17 cellular contexts compared by ENCODE assay signal in genomic region chr1:33608825-33609400, GRCh38.
DNase-seq lines count a peak whose midpoint lies in the region; ATAC-seq, FAIRE-seq and TF ChIP-seq lines count a peak whose summit lies in the region.
"Had no signal": no experiment of that assay in that cellular context is flagged by ENCODE, and none has a peak within 500 bp of the region (broad histone marks: within the 10 kb centered on the region; RNA-seq: fewer than 3 reads in every experiment).

No MANE protein-coding gene starts in this region.

- no TSS peak for BruUV-seq in HepG2 (replicated peaks; lab: Mats Ljungman, UMichigan)

- FAIRE-seq in HepG2 (lab: Jason Lieb, UNC), result no peak
- FAIRE-seq: A549, GM12878, H1 had no signal

- in situ Hi-C loops in HepG2 (cut with HindIII; ENCODE audit: extremely low pct_ligation_motif_present, low pct_unique_long_range_greater_than_20kb), result no loop called here

- H3K4me1 ChIP-seq in HepG2 (ENCODE audit: insufficient read depth, low read length), result no peaks in the 10 kb centered on the region
- no peaks in the 10 kb centered on the region for H3K4me1 ChIP-seq in right lobe of liver
- no peaks in the 10 kb centered on the region for H3K4me1 ChIP-seq in neuronal stem cell (ENCODE audit: control insufficient read depth in 2 of 2, insufficient read depth in 1 of 2, low read depth in 1 of 2, low read length in 2 of 2)
- H3K4me1 ChIP-seq in uterus, result no peaks in the 10 kb centered on the region
- H3K4me1 ChIP-seq: A549 had no signal

- H3K27me3 ChIP-seq in HepG2 (ENCODE audit: control insufficient read depth in 1 of 2, insufficient read depth in 2 of 2, low read length in 2 of 2) (peaks cover 2 to 46% of the 10 kb centered on the region in 2 experiments), right lobe of liver (no peaks in the 10 kb centered on the region), neuronal stem cell (ENCODE audit: control insufficient read depth in 3 of 3, insufficient read depth in 3 of 3, low read depth in 1 of 3, low read length in 3 of 3) (peaks cover 0 to 34% (median 0%) of the 10 kb centered on the region in 3 experiments), uterus (no peaks in the 10 kb centered on the region)
- H3K27me3 ChIP-seq: BLaER1 had no signal

- H3K27ac ChIP-seq in HepG2 (ENCODE audit: extremely low read length, insufficient read depth, low read length) (no peak overlapping the region), right lobe of liver (no peak overlapping the region), neuronal stem cell (replicated peaks; ENCODE audit: low read length) (no peak overlapping the region), uterus (no peak overlapping the region)
- H3K27ac ChIP-seq: 22Rv1, A549, BLaER1 had no signal

- H4K91ac ChIP-seq in neuronal stem cell (ENCODE audit: low read depth, low read length, poor library complexity), result no peak overlapping the region

- H2AFZ ChIP-seq in HepG2 (ENCODE audit: low read length), result no peak overlapping the region
- no peak overlapping the region for H2AFZ ChIP-seq in neuronal stem cell (ENCODE audit: low read length)

- no peaks in the 10 kb centered on the region for H3K79me1 ChIP-seq in neuronal stem cell (ENCODE audit: low read depth, low read length)

- no peak overlapping the region for H2BK5ac ChIP-seq in neuronal stem cell (ENCODE audit: low read length)

- peak; percentile 18 for DNase-seq in DMS53 (lab: John Stamatoyannopoulos, UW)
- no peak for DNase-seq in DMS53 treated with DMSO at 0.1 percent for 48 hours (lab: John Stamatoyannopoulos, UW; ENCODE audit: unreplicated experiment)
- no peak for DNase-seq in HepG2 (ENCODE audit: low spot score)
- no peak for DNase-seq in right lobe of liver
- no peak for DNase-seq in neuronal stem cell (ENCODE audit: low spot score)
- no peak for DNase-seq in uterus
- DNase-seq: CD4-positive, alpha-beta memory T cell; DMS153; DND-41; EL; H9 had no signal

- ATAC-seq in HepG2, result no peak
- no peak for ATAC-seq in right lobe of liver
- ATAC-seq in GM19397 (IDR thresholded peaks at IDR 0.05; ENCODE audit: unreplicated experiment), result no peak
- ATAC-seq: A549, GM12878 had no signal

- no peak for TF ChIP-seq RAD21 in HepG2 (CRISPR knock-in tag; IDR thresholded peaks at IDR 0.05)

- CTCF ChIA-PET in HepG2 (lab: Yijun Ruan, JAX; ENCODE audit: low intra/inter-chr PET ratio, low total read pairs), result no interaction called here

- intact Hi-C loops in HepG2 (cut with micrococcal nuclease; ENCODE audit: unreplicated experiment) (no loop called here), right lobe of liver (cut with DNase I) (no loop called here), uterus (cut with DNase I; ENCODE audit: low total_unique reads) (no loop called here)

- H3K4me2 ChIP-seq in HepG2 (ENCODE audit: low read depth, low read length) (no peak overlapping the region), neuronal stem cell (ENCODE audit: insufficient read depth, low read length, poor library complexity, severe bottlenecking) (no peak overlapping the region)
- H3K4me2 ChIP-seq: A549, BLaER1 had no signal

- no peak overlapping the region for H3K14ac ChIP-seq in neuronal stem cell (ENCODE audit: low read length)

- H4K8ac ChIP-seq in neuronal stem cell (ENCODE audit: low read depth, low read length), result no peak overlapping the region

- H2BK120ac ChIP-seq in neuronal stem cell (ENCODE audit: low read depth, low read length), result no peak overlapping the region

- 30% methylated on average over 3 of the region's 9 CpGs for WGBS in HepG2 (ENCODE audit: low lambda C conversion rate)
- WGBS in right lobe of liver (ENCODE audit: insufficient coverage, low coverage, low lambda C conversion rate, missing lambda C conversion rate), result 56% methylated on average over 2 of the region's 9 CpGs
- no CpG with 5 or more reads among the region's 9 CpGs for WGBS in neuronal stem cell (ENCODE audit: extremely low coverage in 2 of 2, insufficient read length in 2 of 2, insufficient replicate concordance in 1 of 2), 2 donors

- no peaks in the 10 kb centered on the region for H3K79me2 ChIP-seq in HepG2 (ENCODE audit: insufficient read depth, low read length)

- POLR2A ChIA-PET in HepG2 (lab: Yijun Ruan, JAX), result no interaction called here

- H3K9me3 ChIP-seq in HepG2 (ENCODE audit: low read length), result no peaks in the 10 kb centered on the region
- no peaks in the 10 kb centered on the region for H3K9me3 ChIP-seq in right lobe of liver
- no peaks in the 10 kb centered on the region for H3K9me3 ChIP-seq in neuronal stem cell (replicated peaks in 1 of 2; ENCODE audit: control insufficient read depth in 2 of 2, insufficient read depth in 1 of 2, low read depth in 1 of 2, low read length in 2 of 2)
- no peaks in the 10 kb centered on the region for H3K9me3 ChIP-seq in uterus
- H3K9me3 ChIP-seq: A549, BLaER1 had no signal

- TF ChIP-seq EP300 in HepG2 (IDR thresholded peaks at IDR 0.05; ENCODE audit: low read depth in 2 of 2, low read length in 2 of 2) (no peak), HepG2 (CRISPR knock-in tag; IDR thresholded peaks at IDR 0.05; ENCODE audit: borderline replicate concordance) (no peak)

- no peaks in the 10 kb centered on the region for H3K36me3 ChIP-seq in HepG2 (replicated peaks in 1 of 2; ENCODE audit: control insufficient read depth in 1 of 2, insufficient read depth in 2 of 2, low read length in 2 of 2)
- no peaks in the 10 kb centered on the region for H3K36me3 ChIP-seq in right lobe of liver
- no peaks in the 10 kb centered on the region for H3K36me3 ChIP-seq in neuronal stem cell (replicated peaks in 1 of 2; ENCODE audit: control insufficient read depth in 2 of 2, insufficient read depth in 2 of 2, low read length in 2 of 2)
- H3K36me3 ChIP-seq in uterus, result no peaks in the 10 kb centered on the region
- H3K36me3 ChIP-seq: BLaER1 had no signal

- TF ChIP-seq CTCF in HepG2 (CRISPR knock-in tag; IDR thresholded peaks at IDR 0.05) (no peak), right lobe of liver (IDR thresholded peaks at IDR 0.05) (no peak), uterus (IDR thresholded peaks at IDR 0.05) (no peak)

- no peaks in the 10 kb centered on the region for H4K20me1 ChIP-seq in HepG2 (ENCODE audit: insufficient read depth, low read length)
- H4K20me1 ChIP-seq: BLaER1 had no signal

- TF ChIP-seq POLR2A in HepG2 (IDR thresholded peaks at IDR 0.05; ENCODE audit: insufficient read depth in 1 of 2, low read depth in 2 of 2, low read length in 2 of 2), result no peak
- no peak for TF ChIP-seq POLR2A in right lobe of liver (IDR thresholded peaks at IDR 0.05)
- no peak for TF ChIP-seq POLR2A in uterus (IDR thresholded peaks at IDR 0.05)

- H2AK5ac ChIP-seq in neuronal stem cell (ENCODE audit: low read depth, low read length), result peak overlapping the region; percentile 50

- H3K18ac ChIP-seq in neuronal stem cell (ENCODE audit: low read length), result no peak overlapping the region

- no peak overlapping the region for H2BK15ac ChIP-seq in neuronal stem cell (ENCODE audit: low read length)

- H2BK12ac ChIP-seq in neuronal stem cell (ENCODE audit: low read length), result no peak overlapping the region

- no peak overlapping the region for H3K23ac ChIP-seq in neuronal stem cell (ENCODE audit: low read depth, low read length, poor library complexity)

- no peak overlapping the region for H3K4ac ChIP-seq in neuronal stem cell (ENCODE audit: low read length)

- H3K9ac ChIP-seq in HepG2 (ENCODE audit: insufficient read depth, low read depth, low read length) (no peak overlapping the region), neuronal stem cell (ENCODE audit: low read depth, low read length, poor library complexity) (no peak overlapping the region)
- H3K9ac ChIP-seq: BLaER1 had no signal

- H3K4me3 ChIP-seq in HepG2 (replicated peaks in 1 of 3; ENCODE audit: insufficient read depth in 1 of 3, low read depth in 2 of 3, low read length in 3 of 3), result no peak overlapping the region
- H3K4me3 ChIP-seq in right lobe of liver, result no peak overlapping the region
- no peak overlapping the region for H3K4me3 ChIP-seq in neuronal stem cell (ENCODE audit: low read length in 2 of 2)
- no peak overlapping the region for H3K4me3 ChIP-seq in uterus
- H3K4me3 ChIP-seq: A549, BLaER1, GM12878 had no signal

TF ChIP-seq in HepG2, 621 proteins besides CTCF, POLR2A, EP300 and RAD21:
- peak; percentile 82 for TF ChIP-seq CREB1 (IDR thresholded peaks at IDR 0.05)
- no peak for TF ChIP-seq CREB1 (CRISPR knock-in tag; IDR thresholded peaks at IDR 0.05)
- no peak for TF ChIP-seq TBL1XR1 (IDR thresholded peaks at IDR 0.05; ENCODE audit: borderline replicate concordance, low read length, partially characterized antibody)
- no peak for TF ChIP-seq ZNF563 (CRISPR knock-in tag; IDR thresholded peaks at IDR 0.05)
- TF ChIP-seq, protein P1, sequence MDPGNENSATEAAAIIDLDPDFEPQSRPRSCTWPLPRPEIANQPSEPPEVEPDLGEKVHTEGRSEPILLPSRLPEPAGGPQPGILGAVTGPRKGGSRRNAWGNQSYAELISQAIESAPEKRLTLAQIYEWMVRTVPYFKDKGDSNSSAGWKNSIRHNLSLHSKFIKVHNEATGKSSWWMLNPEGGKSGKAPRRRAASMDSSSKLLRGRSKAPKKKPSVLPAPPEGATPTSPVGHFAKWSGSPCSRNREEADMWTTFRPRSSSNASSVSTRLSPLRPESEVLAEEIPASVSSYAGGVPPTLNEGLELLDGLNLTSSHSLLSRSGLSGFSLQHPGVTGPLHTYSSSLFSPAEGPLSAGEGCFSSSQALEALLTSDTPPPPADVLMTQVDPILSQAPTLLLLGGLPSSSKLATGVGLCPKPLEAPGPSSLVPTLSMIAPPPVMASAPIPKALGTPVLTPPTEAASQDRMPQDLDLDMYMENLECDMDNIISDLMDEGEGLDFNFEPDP (CRISPR knock-in tag; conservative IDR thresholded peaks at IDR 0.05), result no peak
- TF ChIP-seq ZNF20 (CRISPR knock-in tag; IDR thresholded peaks at IDR 0.05), result no peak
